8 cellular contexts compared by ENCODE assay signal in genomic region chr2:110116033-110116710, GRCh38. TPM values are rescaled to one million over a fixed set of nuclear protein-coding genes. Genes with fewer than 3 reads are reported as not detected.
DNase-seq lines count a peak whose midpoint lies in the region; ATAC-seq and TF ChIP-seq lines count a peak whose summit lies in the region.

No MANE protein-coding gene starts in this region.

- H3K9ac ChIP-seq in HUES6 (ENCODE audit: low read length) = no peak overlapping the region

- no peaks in the 10 kb centered on the region for H3K9me3 ChIP-seq in HUES6 (ENCODE audit: control insufficient read depth, insufficient read depth, low read depth, low read length)

- peaks cover 0 to 4% of the 10 kb centered on the region in 2 donors for H3K9me3 Mint-ChIP-seq in activated naive CD4-positive, alpha-beta T cell treated with anti-CD3 and anti-CD28 coated beads, Interleukin-2, amount 50 U/mL, for 72 hours

- TF ChIP-seq CTCF in epithelial cell of esophagus (IDR thresholded peaks at IDR 0.05; ENCODE audit: insufficient read depth, low read depth, low read length, missing control alignments) = peak; percentile 33

- H3K27me3 ChIP-seq in HUES6 (ENCODE audit: control insufficient read depth, insufficient read depth, low read length) = peaks cover 47% of the 10 kb centered on the region

- H3K27ac Mint-ChIP-seq in activated naive CD4-positive, alpha-beta T cell treated with anti-CD3 and anti-CD28 coated beads, Interleukin-2, amount 50 U/mL, for 72 hours = no peak overlapping the region

- no peaks in the 10 kb centered on the region for H3K36me3 ChIP-seq in HUES6 (ENCODE audit: control insufficient read depth, insufficient read depth, low read length)

- H3K4me3 ChIP-seq in HUES6 (ENCODE audit: low read depth, low read length) (peak overlapping the region; percentile 68), epithelial cell of esophagus (ENCODE audit: low read length) (peak overlapping the region; percentile 91)

- H3K4me1 ChIP-seq in HUES6 (ENCODE audit: control insufficient read depth, insufficient read depth, low read length) = peaks cover 9% of the 10 kb centered on the region

- intact Hi-C loops in posterior vena cava (cut with DNase I) = no loop called here

- DNase-seq in AG08395 (ENCODE audit: low spot score) (peak; percentile 66), epithelial cell of esophagus (ENCODE audit: low read depth) (no peak), mucosa of gallbladder (ENCODE audit: low spot score) (peak; percentile 43), posterior vena cava (ENCODE audit: low spot score) (no peak), cerebellar nuclear complex (lab: John Stamatoyannopoulos, UW) (no peak)
- no peak for DNase-seq in activated naive CD4-positive, alpha-beta T cell treated with anti-CD3 and anti-CD28 coated beads, Interleukin-2, amount 50 U/mL, for 72 hours (ENCODE audit: low spot score in 2 of 2)

- ATAC-seq in GM18517 (IDR thresholded peaks at IDR 0.05; ENCODE audit: unreplicated experiment) = no peak
- ATAC-seq in activated naive CD4-positive, alpha-beta T cell treated with anti-CD3 and anti-CD28 coated beads, Interleukin-2, amount 50 U/mL, for 72 hours = no peak

- no peak overlapping the region for H3K27ac ChIP-seq in HUES6 (ENCODE audit: low read depth, low read length)

- peaks cover 0 to 4% of the 10 kb centered on the region in 2 donors for H3K36me3 Mint-ChIP-seq in activated naive CD4-positive, alpha-beta T cell treated with anti-CD3 and anti-CD28 coated beads, Interleukin-2, amount 50 U/mL, for 72 hours

RNA-seq across cellular contexts. Expression of gene MALL, which starts 0.6 kb away (rescaled TPM):
- total RNA-seq in mucosa of gallbladder (43.7 TPM), posterior vena cava (10 to 100 TPM; 35.1 to 38.8 TPM)
- total RNA-seq in activated naive CD4-positive, alpha-beta T cell treated with anti-CD3 and anti-CD28 coated beads, Interleukin-2, amount 50 U/mL, for 72 hours = not detected

Comparison
In these comparisons a context has a peak if more than half of its experiments do, and no peak if none do; other contexts are left out.
1. DNase-seq: peak in AG08395 (single experiment) and mucosa of gallbladder (single experiment); none in epithelial cell of esophagus (single experiment), posterior vena cava (single experiment), cerebellar nuclear complex (0 of 2) and activated naive CD4-positive, alpha-beta T cell treated with anti-CD3 and anti-CD28 coated beads, Interleukin-2, amount 50 U/mL, for 72 hours (0 of 2).
2. RNA of gene MALL, which starts 0.6 kb away (total RNA-seq): 43.7 TPM in mucosa of gallbladder (single experiment) and 35.1 to 38.8 TPM in posterior vena cava; not detected in activated naive CD4-positive, alpha-beta T cell treated with anti-CD3 and anti-CD28 coated beads, Interleukin-2, amount 50 U/mL, for 72 hours; every median in the first group is over 10 times any median in the second.